ENCODE assay signal across 1 cellular context in genomic region chr5:127320032-127320945, GRCh38.
TF ChIP-seq lines count a peak whose summit lies in the region.

No MANE protein-coding gene starts in this region.

TF ChIP-seq in K562, 482 proteins besides CTCF, POLR2A, EP300 and RAD21 (continued from another document):
- TF ChIP-seq ZKSCAN8 (CRISPR knock-in tag; IDR thresholded peaks at IDR 0.05) (no peak), NFYB (IDR thresholded peaks at IDR 0.05; ENCODE audit: extremely low read depth, insufficient read length) (peak; percentile 17)
TF ChIP-seq in K562: peak in this region for 8.
